ENCODE assay signal across 16 cellular contexts in genomic region chr15:43879386-43880355, GRCh38.
"Had no signal": no experiment of that assay in that cellular context is flagged by ENCODE, and none has a peak within 500 bp of the region (broad histone marks: within the 10 kb centered on the region; RNA-seq: fewer than 3 reads in every experiment).

No MANE protein-coding gene starts in this region.

- H3K9me3 ChIP-seq: breast epithelium, colonic mucosa, gastroesophageal sphincter, thyroid gland, uterus had no signal

- H3K4me1 Mint-ChIP-seq: nephron had no signal

- H3K9me3 Mint-ChIP-seq: activated naive CD8-positive, alpha-beta T cell treated with anti-CD3 and anti-CD28 coated beads, Interleukin-2, amount 10 ng/mL, durations not matched to agents 7 days and 5 days; activated T-cell treated with anti-CD3 and anti-CD28 coated beads, Interleukin-2, amount 50 U/mL, for 24 hours; nephron; T-helper 1 cell treated with Interleukin-12 subunit alpha and Interleukin-12 subunit beta and Interleukin-4 antibody, amounts not matched to agents 30 μg/mL and 1 μg/mL, for 36 hours had no signal

- ATAC-seq: gastroesophageal sphincter had no signal

- H3K27me3 Mint-ChIP-seq: activated naive CD8-positive, alpha-beta T cell treated with anti-CD3 and anti-CD28 coated beads, Interleukin-2, amount 10 ng/mL, durations not matched to agents 7 days and 5 days; activated T-cell treated with anti-CD3 and anti-CD28 coated beads, Interleukin-2, amount 50 U/mL, for 24 hours had no signal

- H3K27me3 ChIP-seq: breast epithelium, colonic mucosa, gastroesophageal sphincter, thyroid gland, uterus had no signal

- H3K4me3 Mint-ChIP-seq: activated naive CD8-positive, alpha-beta T cell treated with anti-CD3 and anti-CD28 coated beads, Interleukin-2, amount 10 ng/mL, durations not matched to agents 7 days and 5 days; activated T-cell treated with anti-CD3 and anti-CD28 coated beads, Interleukin-2, amount 50 U/mL, for 24 hours; nephron; T-helper 1 cell treated with Interleukin-12 subunit alpha and Interleukin-12 subunit beta and Interleukin-4 antibody, amounts not matched to agents 30 μg/mL and 1 μg/mL, for 36 hours had no signal

- H3K27ac ChIP-seq: breast epithelium, colonic mucosa, gastroesophageal sphincter, skin epidermis, thyroid gland, uterus had no signal

- H3K36me3 ChIP-seq: breast epithelium, colonic mucosa, thyroid gland, uterus had no signal

- H3K4me3 ChIP-seq: breast epithelium, colonic mucosa, gastroesophageal sphincter, skin epidermis, thyroid gland, uterus had no signal

- H3K4me1 ChIP-seq: breast epithelium, colonic mucosa, gastroesophageal sphincter, thyroid gland, uterus had no signal

- DNase-seq: activated CD4-positive, CD25-positive, alpha-beta regulatory T cell; activated gamma-delta T cell treated with Interleukin-2 at 50 U/mL for 16 hours; activated naive CD8-positive, alpha-beta T cell treated with anti-CD3 and anti-CD28 coated beads, Interleukin-2, amount 10 ng/mL, durations not matched to agents 7 days and 5 days; activated T-cell treated with anti-CD3 and anti-CD28 coated beads, Interleukin-2, amount 50 U/mL, for 24 hours; aorta; colonic mucosa; effector CD8-positive, alpha-beta T cell; hippocampal formation; mammary epithelial cell; thyroid gland; uterus had no signal

- H3K27ac Mint-ChIP-seq: activated naive CD8-positive, alpha-beta T cell treated with anti-CD3 and anti-CD28 coated beads, Interleukin-2, amount 10 ng/mL, durations not matched to agents 7 days and 5 days; activated T-cell treated with anti-CD3 and anti-CD28 coated beads, Interleukin-2, amount 50 U/mL, for 24 hours; nephron; T-helper 1 cell treated with Interleukin-12 subunit alpha and Interleukin-12 subunit beta and Interleukin-4 antibody, amounts not matched to agents 30 μg/mL and 1 μg/mL, for 36 hours had no signal
